Comparison of ENCODE assay signal across 8 cellular contexts in the genomic region with DNA sequence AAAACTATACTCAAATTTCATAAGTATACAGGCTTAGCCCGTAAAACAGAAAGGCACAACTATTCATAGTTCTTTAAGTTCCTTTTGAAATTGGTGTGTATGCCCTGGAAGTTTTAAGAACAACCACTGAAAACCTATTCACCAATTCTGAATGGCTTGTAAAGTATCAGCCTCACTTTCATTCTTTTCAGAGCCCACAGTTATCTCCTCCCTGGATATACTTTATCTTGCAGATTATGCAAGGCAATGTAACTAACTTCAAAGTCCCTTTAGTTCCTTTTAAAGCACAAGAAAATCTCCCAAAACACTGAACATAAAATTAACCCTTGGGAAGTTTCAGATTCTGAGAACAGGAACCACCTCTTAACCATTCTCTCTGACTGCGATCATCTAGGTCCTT. TPM values are rescaled to one million over a fixed set of nuclear protein-coding genes. Genes with fewer than 3 reads are reported as not detected.
DNase-seq lines count a peak whose midpoint lies in the region; ATAC-seq, FAIRE-seq and TF ChIP-seq lines count a peak whose summit lies in the region.

No MANE protein-coding gene starts in this region.

- H3K4me2 ChIP-seq in keratinocyte (ENCODE audit: control insufficient read depth, extremely low read depth, insufficient read depth, low read depth, low read length), result peak overlapping the region; percentile 88

- H3K27me3 ChIP-seq in keratinocyte (ENCODE audit: control insufficient read depth, extremely low read depth, insufficient read depth, low read length) (no peaks in the 10 kb centered on the region), testis (no peaks in the 10 kb centered on the region)

- H3K9ac ChIP-seq in keratinocyte (ENCODE audit: control insufficient read depth, extremely low read depth, insufficient read depth, low read length), result peak overlapping the region; percentile 94

- H3K79me2 ChIP-seq in keratinocyte (ENCODE audit: control insufficient read depth, insufficient read depth, low read length), result peaks cover 56% of the 10 kb centered on the region

- H3K9me3 ChIP-seq in keratinocyte (ENCODE audit: control insufficient read depth, low read depth, low read length), result no peaks in the 10 kb centered on the region
- H3K9me3 ChIP-seq in testis, result no peaks in the 10 kb centered on the region

- peak overlapping the region; percentile 80 to 100 (median 94) for H3K4me3 ChIP-seq in keratinocyte (ENCODE audit: control insufficient read depth in 2 of 3, extremely low read depth in 1 of 3, insufficient read depth in 2 of 3, low read depth in 1 of 3, low read length in 3 of 3)
- peak overlapping the region; percentile 78 to 98 for H3K4me3 ChIP-seq in testis

- H3K27ac Mint-ChIP-seq in activated CD4-positive, alpha-beta T cell treated with anti-CD3 and anti-CD28 coated beads, Interleukin-2, amount 10 ng/mL, durations not matched to agents 24 days and 14 days, result peak overlapping the region; percentile 90
- H3K27ac Mint-ChIP-seq in activated naive CD8-positive, alpha-beta T cell treated with anti-CD3 and anti-CD28 coated beads for 36 hours, result peak overlapping the region; percentile 90

- H3K4me1 ChIP-seq in keratinocyte (ENCODE audit: control insufficient read depth, extremely low read depth, insufficient read depth, low read length), result peaks cover 32% of the 10 kb centered on the region
- H3K4me1 ChIP-seq in testis, result peaks cover 11% of the 10 kb centered on the region

- DNase-seq in activated CD4-positive, alpha-beta T cell treated with anti-CD3 and anti-CD28 coated beads, Interleukin-2, amount 10 ng/mL, durations not matched to agents 24 days and 14 days, result no peak
- DNase-seq in activated CD4-positive, alpha-beta T cell treated with anti-CD3 and anti-CD28 coated beads, Interleukin-2, amount 50 U/mL, for 4 hours, result no peak
- DNase-seq in activated naive CD8-positive, alpha-beta T cell treated with anti-CD3 and anti-CD28 coated beads for 36 hours, result no peak
- no peak for DNase-seq in keratinocyte (ENCODE audit: low read depth, low spot score)
- DNase-seq in testis, result no peak
- no peak for DNase-seq in NCI-H146 treated with DMSO at 0.1 percent for 48 hours (lab: John Stamatoyannopoulos, UW; ENCODE audit: unreplicated experiment)
- DNase-seq in NCI-H2227 (lab: John Stamatoyannopoulos, UW; ENCODE audit: unreplicated experiment), result no peak

- H3K36me3 ChIP-seq in keratinocyte (ENCODE audit: control insufficient read depth in 2 of 2, extremely low read depth in 1 of 2, insufficient read depth in 2 of 2, low read length in 2 of 2) (no peaks in the 10 kb centered on the region), testis (ENCODE audit: low read depth, missing control alignments) (no peaks in the 10 kb centered on the region)

- H3K27ac ChIP-seq in keratinocyte (ENCODE audit: control insufficient read depth, insufficient read depth, low read length), result peak overlapping the region; percentile 79
- H3K27ac ChIP-seq in testis, result peak overlapping the region; percentile 86 to 91

- FAIRE-seq in keratinocyte (lab: Jason Lieb, UNC), result no peak

- H3K4me3 Mint-ChIP-seq in activated CD4-positive, alpha-beta T cell treated with anti-CD3 and anti-CD28 coated beads, Interleukin-2, amount 10 ng/mL, durations not matched to agents 24 days and 14 days, result peak overlapping the region; percentile 95
- peak overlapping the region; percentile 97 for H3K4me3 Mint-ChIP-seq in activated naive CD8-positive, alpha-beta T cell treated with anti-CD3 and anti-CD28 coated beads for 36 hours

- no peaks in the 10 kb centered on the region for H3K9me3 Mint-ChIP-seq in activated CD4-positive, alpha-beta T cell treated with anti-CD3 and anti-CD28 coated beads, Interleukin-2, amount 10 ng/mL, durations not matched to agents 24 days and 14 days
- no peaks in the 10 kb centered on the region for H3K9me3 Mint-ChIP-seq in activated naive CD8-positive, alpha-beta T cell treated with anti-CD3 and anti-CD28 coated beads for 36 hours

- H2AFZ ChIP-seq in keratinocyte (ENCODE audit: control insufficient read depth, low read length), result peak overlapping the region; percentile 3

- H3K36me3 Mint-ChIP-seq in activated CD4-positive, alpha-beta T cell treated with anti-CD3 and anti-CD28 coated beads, Interleukin-2, amount 10 ng/mL, durations not matched to agents 24 days and 14 days (ENCODE audit: low read depth), result peaks cover 9% of the 10 kb centered on the region
- H3K36me3 Mint-ChIP-seq in activated naive CD8-positive, alpha-beta T cell treated with anti-CD3 and anti-CD28 coated beads for 36 hours, result peaks cover 10% of the 10 kb centered on the region

- intact Hi-C loops in activated CD4-positive, alpha-beta T cell treated with anti-CD3 and anti-CD28 coated beads, Interleukin-2, amount 10 ng/mL, durations not matched to agents 24 days and 14 days (cut with micrococcal nuclease), result loop anchor here (5.0 kb wide), 3 partner anchors 43 to 267 kb away; partner anchors contain the start of genes CEBPZ, EIF2AK2 and NDUFAF7
- intact Hi-C loops in testis (cut with DNase I; ENCODE audit: low total_unique reads), result no loop called here

- no peaks in the 10 kb centered on the region for H4K20me1 ChIP-seq in keratinocyte (ENCODE audit: control insufficient read depth, extremely low read depth, insufficient read depth, low read length)

- no peak for TF ChIP-seq CTCF in keratinocyte (optimal IDR thresholded peaks at IDR 0.05 in 1 of 3, IDR thresholded peaks at IDR 0.05 in 1 of 3, conservative IDR thresholded peaks at IDR 0.05 in 1 of 3; ENCODE audit: extremely low read depth in 1 of 3, insufficient read depth in 2 of 3, low read length in 3 of 3)
- TF ChIP-seq CTCF in testis (IDR thresholded peaks at IDR 0.05), result no peak

- peaks cover 52% of the 10 kb centered on the region for H3K4me1 Mint-ChIP-seq in activated CD4-positive, alpha-beta T cell treated with anti-CD3 and anti-CD28 coated beads, Interleukin-2, amount 10 ng/mL, durations not matched to agents 24 days and 14 days
- peaks cover 44% of the 10 kb centered on the region for H3K4me1 Mint-ChIP-seq in activated naive CD8-positive, alpha-beta T cell treated with anti-CD3 and anti-CD28 coated beads for 36 hours

- 17 to 28% methylated on average over 2 of the region's 2 CpGs for WGBS in testis, 2 donors

- no peak for TF ChIP-seq POLR2A in testis (IDR thresholded peaks at IDR 0.05)

- dilution Hi-C loops in keratinocyte (cut with MboI; ENCODE audit: extremely low pct_ligation_motif_present, low sequenced_read_pairs), result no loop called here

- ATAC-seq in HG03175 (IDR thresholded peaks at IDR 0.05; ENCODE audit: unreplicated experiment), result no peak

- peaks cover 2% of the 10 kb centered on the region for H3K27me3 Mint-ChIP-seq in activated CD4-positive, alpha-beta T cell treated with anti-CD3 and anti-CD28 coated beads, Interleukin-2, amount 10 ng/mL, durations not matched to agents 24 days and 14 days
- no peaks in the 10 kb centered on the region for H3K27me3 Mint-ChIP-seq in activated naive CD8-positive, alpha-beta T cell treated with anti-CD3 and anti-CD28 coated beads for 36 hours

- H3K9me1 ChIP-seq in keratinocyte (ENCODE audit: control insufficient read depth, extremely low read depth, insufficient read depth, low read length), result no peaks in the 10 kb centered on the region

RNA-seq across cellular contexts. Expression of gene STRN, which starts 1.1 kb away (rescaled TPM):
- total RNA-seq in activated CD4-positive, alpha-beta T cell treated with anti-CD3 and anti-CD28 coated beads, Interleukin-2, amount 10 ng/mL, durations not matched to agents 24 days and 14 days, result 27.0 and 28.0 TPM in 2 replicates
- 10 to 100 TPM; 30.8 TPM for total RNA-seq in activated naive CD8-positive, alpha-beta T cell treated with anti-CD3 and anti-CD28 coated beads for 36 hours
- polyA plus RNA-seq in keratinocyte (16.3 to 29.3 TPM (median 22.5 TPM) in 3 replicates), testis (ENCODE audit: insufficient read depth, low read depth, low replicate concordance) (13.9 TPM)
- 37.7 TPM for polyA plus RNA-seq in keratinocyte (2011; ENCODE audit: low read depth)
- 9.2 and 22.2 TPM in 2 replicates for polyA plus RNA-seq in keratinocyte (2011; cell fraction: cytosol; rRNA removed)
- polyA plus RNA-seq in keratinocyte (2011; cell fraction: nucleus; rRNA removed), result 20.5 and 22.3 TPM in 2 replicates
- 15.5 and 19.5 TPM in 2 replicates for polyA plus RNA-seq in keratinocyte (2012; ENCODE audit: low replicate concordance)
- polyA minus RNA-seq in keratinocyte, result 15.5 to 54.1 TPM (median 36.8 TPM) in 3 replicates
- 14.6 TPM for polyA minus RNA-seq in keratinocyte (2011; cell fraction: cytosol; rRNA and poly(A)+ RNA removed)
- 18.1 and 40.1 TPM in 2 replicates for polyA minus RNA-seq in keratinocyte (2011; cell fraction: nucleus; rRNA and poly(A)+ RNA removed)
- 10 to 100 TPM; 34.8 to 37.1 TPM for total RNA-seq in testis
